Comparison of ENCODE assay signal across 8 cellular contexts in genomic region chr4:102625232-102625930, GRCh38.
DNase-seq lines count a peak whose midpoint lies in the region; ATAC-seq and TF ChIP-seq lines count a peak whose summit lies in the region.

No MANE protein-coding gene starts in this region.

- no peaks in the 10 kb centered on the region for H3K36me3 ChIP-seq in lung (ENCODE audit: control insufficient read depth in 2 of 2, insufficient read depth in 2 of 2, low read length in 2 of 2)

- H3K27me3 ChIP-seq in lung (ENCODE audit: control insufficient read depth, insufficient read depth): no peaks in the 10 kb centered on the region

- TF ChIP-seq CTCF in lung (IDR thresholded peaks at IDR 0.05; ENCODE audit: control extremely low read depth, extremely low read depth): peak; percentile 56

- peak; percentile 77 for ATAC-seq in GM21360 (IDR thresholded peaks at IDR 0.05; ENCODE audit: unreplicated experiment)
- peak; percentile 86 for ATAC-seq in HG03469 (IDR thresholded peaks at IDR 0.05; ENCODE audit: unreplicated experiment)
- ATAC-seq in lung (ENCODE audit: insufficient read depth, low FRiP score): no peak

- no peaks in the 10 kb centered on the region for H3K9me3 ChIP-seq in lung (ENCODE audit: control insufficient read depth in 2 of 2, insufficient read depth in 1 of 2, low read length in 1 of 2)

- no peak overlapping the region for H3K4me3 ChIP-seq in lung

- H3K27ac ChIP-seq in lung (ENCODE audit: low read depth in 1 of 2, low read length in 1 of 2): no peak overlapping the region

- WGBS in lung, 2 donors: 43 to 58% methylated on average over 3 of the region's 3 CpGs

- H3K4me1 ChIP-seq in lung (ENCODE audit: control insufficient read depth in 2 of 2, insufficient read depth in 2 of 2, low read length in 2 of 2): no peaks in the 10 kb centered on the region

- peak; percentile 52 for DNase-seq in EL
- DNase-seq in T-helper 9 cell: peak; percentile 45
- DNase-seq in central memory CD4-positive, alpha-beta T cell: peak; percentile 65
- no peak for DNase-seq in lung (ENCODE audit: low spot score)
- no peak for DNase-seq in NCI-H526 treated with DMSO at 0.1 percent for 48 hours (lab: John Stamatoyannopoulos, UW)
- DNase-seq in NCI-H2171 (lab: John Stamatoyannopoulos, UW): no peak

Comparison
In these comparisons a context has a peak if more than half of its experiments do, and no peak if none do; other contexts are left out.
1. DNase-seq: peak in EL (single experiment), T-helper 9 cell (single experiment) and central memory CD4-positive, alpha-beta T cell (single experiment); none in lung (single experiment), NCI-H526 treated with DMSO at 0.1 percent for 48 hours (single experiment) and NCI-H2171 (single experiment).